In the genomic region with DNA sequence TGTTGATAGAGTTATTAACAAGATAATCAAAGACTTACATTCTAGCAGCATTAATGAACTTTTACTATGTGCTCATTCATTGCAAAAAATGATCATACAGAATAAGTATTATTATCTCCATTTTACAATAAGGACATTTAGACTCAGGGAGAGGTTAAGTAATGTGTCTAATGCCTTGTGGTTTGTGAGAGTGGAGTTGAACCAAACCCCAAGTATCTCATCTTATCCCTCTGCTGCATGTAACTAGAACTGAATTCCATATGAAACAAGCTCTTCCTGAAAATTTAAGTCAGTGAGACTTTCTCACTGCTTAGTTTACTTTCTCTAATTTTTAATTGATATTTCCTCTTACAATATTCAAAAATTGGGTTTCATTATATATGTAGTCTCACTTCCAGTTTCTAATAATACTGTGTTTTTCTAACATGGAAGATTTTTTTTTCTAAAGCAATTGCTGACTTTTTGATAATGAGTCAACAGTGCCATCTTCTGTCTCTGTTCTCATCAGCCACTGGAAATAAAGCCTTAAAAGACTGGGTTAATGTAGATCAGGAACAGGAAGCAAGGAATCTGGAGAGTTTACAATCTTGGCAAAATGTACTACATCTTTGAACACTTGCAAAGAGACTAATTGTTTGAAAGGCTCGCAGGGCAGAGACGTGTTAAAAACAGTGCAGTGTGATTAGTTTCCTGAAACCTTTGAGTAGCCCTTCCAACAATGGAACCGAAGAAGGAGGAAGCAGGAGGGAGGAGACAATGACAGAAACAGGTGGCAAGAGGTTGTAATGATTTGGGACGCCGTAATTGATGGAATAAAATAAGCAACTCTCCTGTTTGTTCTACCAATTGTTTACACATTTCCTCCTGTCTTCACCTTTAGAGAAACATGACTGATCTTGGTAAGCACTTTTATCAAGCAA, we compare ENCODE assay signal across 8 cellular contexts.
DNase-seq lines count a peak whose midpoint lies in the region; ATAC-seq and TF ChIP-seq lines count a peak whose summit lies in the region.

No MANE protein-coding gene starts in this region.

- H4K20me1 ChIP-seq in SK-N-SH (ENCODE audit: insufficient read depth) = no peaks in the 10 kb centered on the region

- peak; percentile 53 for DNase-seq in M059J (ENCODE audit: low read depth)
- no peak for DNase-seq in SK-N-SH
- DNase-seq in nephron progenitor cell = no peak
- DNase-seq in stimulated activated CD4-positive, alpha-beta T cell treated with anti-CD3 and anti-CD28 coated beads, Interleukin-15, amount 100 ng/mL, for 24 hours = no peak
- no peak for DNase-seq in stimulated activated CD4-positive, alpha-beta T cell treated with anti-CD3 and anti-CD28 coated beads, Interleukin-4, amount 100 ng/mL, for 24 hours
- no peak for DNase-seq in HPDE6-E6E7 (ENCODE audit: extremely low spot score)

- peaks cover 19% of the 10 kb centered on the region for H3K9me3 Mint-ChIP-seq in nephron progenitor cell

- no peaks in the 10 kb centered on the region for H3K36me3 Mint-ChIP-seq in nephron progenitor cell (ENCODE audit: low read depth)

- 75% methylated on average over 5 of the region's 5 CpGs for WGBS in SK-N-SH (ENCODE audit: low lambda C conversion rate)

- H2AFZ ChIP-seq in SK-N-SH (ENCODE audit: low read depth) = peak overlapping the region; percentile 78

- H3K4me1 Mint-ChIP-seq in nephron progenitor cell = peaks cover 5% of the 10 kb centered on the region

- peak; percentile 78 for TF ChIP-seq CTCF in SK-N-SH (IDR thresholded peaks at IDR 0.05)
- no peak for TF ChIP-seq CTCF in nephron progenitor cell (IDR thresholded peaks at IDR 0.05)

- H3K4me1 ChIP-seq in SK-N-SH (ENCODE audit: control insufficient read depth in 1 of 2, insufficient read depth in 2 of 2, low read depth in 1 of 2, low read length in 1 of 2) = peaks cover 0 to 2% of the 10 kb centered on the region in 2 experiments; a peak in 2 of 4 replicates

- no peaks in the 10 kb centered on the region for H3F3A ChIP-seq in SK-N-SH (replicated peaks; ENCODE audit: insufficient read depth)

- H3K27me3 ChIP-seq in SK-N-SH (ENCODE audit: insufficient read depth) = no peaks in the 10 kb centered on the region

- POLR2A ChIA-PET in SK-N-SH (lab: Yijun Ruan, JAX) = no interaction called here

- peak overlapping the region; percentile 73 for H3K4me3 Mint-ChIP-seq in nephron progenitor cell

- peaks cover 0 to 5% of the 10 kb centered on the region in 2 experiments for H3K36me3 ChIP-seq in SK-N-SH (replicated peaks in 1 of 2; ENCODE audit: control insufficient read depth in 1 of 2, insufficient read depth in 2 of 2, low read length in 1 of 2)

- peaks cover 2% of the 10 kb centered on the region for H3K27me3 Mint-ChIP-seq in nephron progenitor cell (ENCODE audit: low read depth, poor library complexity)

- no peak overlapping the region for H3K4me3 ChIP-seq in SK-N-SH (ENCODE audit: low read depth in 2 of 2, low read length in 1 of 2)

- peak; percentile 78 for TF ChIP-seq RAD21 in SK-N-SH (IDR thresholded peaks at IDR 0.05; ENCODE audit: low read length)

- no peak overlapping the region for H3K27ac Mint-ChIP-seq in nephron progenitor cell

- ATAC-seq in GM18508 (IDR thresholded peaks at IDR 0.05; ENCODE audit: insufficient read depth, unreplicated experiment) = peak; percentile 88
- ATAC-seq in HG02610 (IDR thresholded peaks at IDR 0.05; ENCODE audit: unreplicated experiment) = peak; percentile 92

- no peaks in the 10 kb centered on the region for H3K79me2 ChIP-seq in SK-N-SH (ENCODE audit: insufficient read depth)

- CTCF ChIA-PET in SK-N-SH (lab: Yijun Ruan, JAX) = interaction anchor here (0.6 to 1.6 kb wide), 7 partner anchors 9 to 1182 kb away, joined by 3 to 5 read pairs (median 3); no protein-coding TSS in a partner anchor

- H3K9me3 ChIP-seq in SK-N-SH = no peaks in the 10 kb centered on the region

- TF ChIP-seq EP300 in SK-N-SH (IDR thresholded peaks at IDR 0.05; ENCODE audit: borderline replicate concordance in 1 of 2, low read depth in 1 of 2, low read length in 1 of 2) = no peak

- H3K9ac ChIP-seq in SK-N-SH = no peak overlapping the region

- H3K27ac ChIP-seq in SK-N-SH (ENCODE audit: low read depth in 2 of 2, low read length in 1 of 2) = peak overlapping the region in 1 of 2 experiments; percentile 27; a peak in 2 of 4 replicates

- H3K9me2 ChIP-seq in SK-N-SH = no peaks in the 10 kb centered on the region

- no peak overlapping the region for H3K4me2 ChIP-seq in SK-N-SH

TF ChIP-seq in SK-N-SH, 30 proteins besides CTCF, POLR2A, EP300 and RAD21:
- TF ChIP-seq, protein P1, sequence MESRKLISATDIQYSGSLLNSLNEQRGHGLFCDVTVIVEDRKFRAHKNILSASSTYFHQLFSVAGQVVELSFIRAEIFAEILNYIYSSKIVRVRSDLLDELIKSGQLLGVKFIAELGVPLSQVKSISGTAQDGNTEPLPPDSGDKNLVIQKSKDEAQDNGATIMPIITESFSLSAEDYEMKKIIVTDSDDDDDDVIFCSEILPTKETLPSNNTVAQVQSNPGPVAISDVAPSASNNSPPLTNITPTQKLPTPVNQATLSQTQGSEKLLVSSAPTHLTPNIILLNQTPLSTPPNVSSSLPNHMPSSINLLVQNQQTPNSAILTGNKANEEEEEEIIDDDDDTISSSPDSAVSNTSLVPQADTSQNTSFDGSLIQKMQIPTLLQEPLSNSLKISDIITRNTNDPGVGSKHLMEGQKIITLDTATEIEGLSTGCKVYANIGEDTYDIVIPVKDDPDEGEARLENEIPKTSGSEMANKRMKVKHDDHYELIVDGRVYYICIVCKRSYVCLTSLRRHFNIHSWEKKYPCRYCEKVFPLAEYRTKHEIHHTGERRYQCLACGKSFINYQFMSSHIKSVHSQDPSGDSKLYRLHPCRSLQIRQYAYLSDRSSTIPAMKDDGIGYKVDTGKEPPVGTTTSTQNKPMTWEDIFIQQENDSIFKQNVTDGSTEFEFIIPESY (IDR thresholded peaks at IDR 0.05; ENCODE audit: borderline replicate concordance, low read depth) = no peak
- TF ChIP-seq NFIC (IDR thresholded peaks at IDR 0.05; ENCODE audit: borderline replicate concordance) (no peak), FOXM1 (IDR thresholded peaks at IDR 0.05; ENCODE audit: low read depth) (no peak), POLR2AphosphoS5 (IDR thresholded peaks at IDR 0.05; ENCODE audit: low read depth, low read length) (no peak), JUND (IDR thresholded peaks at IDR 0.05) (no peak)
